ENCODE assay signal across 1 cellular context in the genomic region with DNA sequence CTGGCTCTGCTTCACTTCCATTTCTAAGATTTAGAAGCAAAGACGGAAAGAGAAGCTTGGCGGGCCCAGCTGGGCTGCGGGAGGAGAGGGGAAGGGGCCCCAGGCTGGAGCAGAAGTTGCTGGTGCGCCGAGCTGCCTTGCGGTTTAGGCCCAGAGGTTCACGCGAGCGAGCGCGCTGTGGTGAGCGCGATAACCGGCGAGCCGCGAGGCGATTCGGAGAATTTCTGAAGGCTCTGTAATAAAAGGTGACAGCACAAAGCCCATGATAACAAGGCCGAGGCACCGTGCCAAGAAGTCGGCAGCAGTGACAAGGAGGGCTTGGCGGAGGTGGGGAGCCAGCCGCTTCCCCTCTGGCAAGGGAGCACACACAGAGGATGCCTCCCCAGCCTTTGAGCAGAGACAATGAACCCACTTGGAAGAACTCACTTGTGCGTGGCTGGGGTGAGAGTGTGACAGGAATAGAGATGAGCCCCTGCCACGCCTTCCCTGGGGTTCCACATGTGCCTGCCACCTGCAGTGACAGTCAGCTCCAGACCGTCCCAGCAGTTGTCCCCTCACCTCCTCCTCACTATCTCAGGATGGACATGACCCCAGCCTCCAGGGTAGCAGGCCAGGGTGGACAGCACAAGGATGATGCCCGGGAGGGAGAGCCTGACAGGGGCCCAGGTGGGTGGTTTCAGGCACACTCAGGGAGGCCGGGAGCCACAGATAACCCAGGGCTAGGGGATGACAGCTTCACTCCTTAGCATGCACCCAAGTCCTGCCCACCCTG.
A peak's percentile ranks its signal among the peaks of the same experiment; 100 is the strongest.
TF ChIP-seq lines count a peak whose summit lies in the region.

No MANE protein-coding gene starts in this region.

TF ChIP-seq in K562, 482 proteins besides CTCF, POLR2A, EP300 and RAD21 (continued from another document and continues in another):
- TF ChIP-seq, protein P1, sequence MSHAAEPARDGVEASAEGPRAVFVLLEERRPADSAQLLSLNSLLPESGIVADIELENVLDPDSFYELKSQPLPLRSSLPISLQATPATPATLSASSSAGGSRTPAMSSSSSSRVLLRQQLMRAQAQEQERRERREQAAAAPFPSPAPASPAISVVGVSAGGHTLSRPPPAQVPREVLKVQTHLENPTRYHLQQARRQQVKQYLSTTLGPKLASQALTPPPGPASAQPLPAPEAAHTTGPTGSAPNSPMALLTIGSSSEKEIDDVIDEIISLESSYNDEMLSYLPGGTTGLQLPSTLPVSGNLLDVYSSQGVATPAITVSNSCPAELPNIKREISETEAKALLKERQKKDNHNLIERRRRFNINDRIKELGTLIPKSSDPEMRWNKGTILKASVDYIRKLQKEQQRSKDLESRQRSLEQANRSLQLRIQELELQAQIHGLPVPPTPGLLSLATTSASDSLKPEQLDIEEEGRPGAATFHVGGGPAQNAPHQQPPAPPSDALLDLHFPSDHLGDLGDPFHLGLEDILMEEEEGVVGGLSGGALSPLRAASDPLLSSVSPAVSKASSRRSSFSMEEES (CRISPR knock-in tag; IDR thresholded peaks at IDR 0.05): no peak
- TF ChIP-seq RNF2 (IDR thresholded peaks at IDR 0.05): peak; percentile 95
- peak; percentile 99 for TF ChIP-seq NFIC (IDR thresholded peaks at IDR 0.05)
- no peak for TF ChIP-seq ZNF668 (CRISPR knock-in tag; IDR thresholded peaks at IDR 0.05)
- TF ChIP-seq MYNN (IDR thresholded peaks at IDR 0.05): peak; percentile 83
- TF ChIP-seq MYNN (CRISPR knock-in tag; IDR thresholded peaks at IDR 0.05): no peak
- TF ChIP-seq NEUROD1 (IDR thresholded peaks at IDR 0.05; ENCODE audit: borderline replicate concordance, low read depth, low read length, partially characterized antibody): peak; percentile 70
- peak; percentile 56; the same call in 1 of the 2 replicates for TF ChIP-seq JUN (IDR thresholded peaks at IDR 0.05; ENCODE audit: borderline replicate concordance, low read depth, low read length)
- no peak for TF ChIP-seq JUN (CRISPR knock-in tag; IDR thresholded peaks at IDR 0.05; ENCODE audit: borderline replicate concordance)
- TF ChIP-seq NCOR1 (IDR thresholded peaks at IDR 0.05): peak; percentile 97
- TF ChIP-seq, protein P2, sequence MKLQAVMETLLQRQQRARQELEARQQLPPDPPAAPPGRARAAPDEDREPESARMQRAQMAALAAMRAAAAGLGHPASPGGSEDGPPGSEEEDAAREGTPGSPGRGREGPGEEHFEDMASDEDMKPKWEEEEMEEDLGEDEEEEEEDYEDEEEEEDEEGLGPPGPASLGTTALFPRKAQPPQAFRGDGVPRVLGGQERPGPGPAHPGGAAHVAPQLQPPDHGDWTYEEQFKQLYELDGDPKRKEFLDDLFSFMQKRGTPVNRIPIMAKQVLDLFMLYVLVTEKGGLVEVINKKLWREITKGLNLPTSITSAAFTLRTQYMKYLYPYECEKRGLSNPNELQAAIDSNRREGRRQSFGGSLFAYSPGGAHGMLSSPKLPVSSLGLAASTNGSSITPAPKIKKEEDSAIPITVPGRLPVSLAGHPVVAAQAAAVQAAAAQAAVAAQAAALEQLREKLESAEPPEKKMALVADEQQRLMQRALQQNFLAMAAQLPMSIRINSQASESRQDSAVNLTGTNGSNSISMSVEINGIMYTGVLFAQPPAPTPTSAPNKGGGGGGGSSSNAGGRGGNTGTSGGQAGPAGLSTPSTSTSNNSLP (IDR thresholded peaks at IDR 0.05; ENCODE audit: borderline replicate concordance, low read depth, low read length): peak; percentile 82; the same call in 1 of the 2 replicates
- peak; percentile 86 for TF ChIP-seq DACH1 (IDR thresholded peaks at IDR 0.05; ENCODE audit: partially characterized antibody)
- TF ChIP-seq ZNF431 (CRISPR knock-in tag; IDR thresholded peaks at IDR 0.05): no peak
- TF ChIP-seq, protein P3, sequence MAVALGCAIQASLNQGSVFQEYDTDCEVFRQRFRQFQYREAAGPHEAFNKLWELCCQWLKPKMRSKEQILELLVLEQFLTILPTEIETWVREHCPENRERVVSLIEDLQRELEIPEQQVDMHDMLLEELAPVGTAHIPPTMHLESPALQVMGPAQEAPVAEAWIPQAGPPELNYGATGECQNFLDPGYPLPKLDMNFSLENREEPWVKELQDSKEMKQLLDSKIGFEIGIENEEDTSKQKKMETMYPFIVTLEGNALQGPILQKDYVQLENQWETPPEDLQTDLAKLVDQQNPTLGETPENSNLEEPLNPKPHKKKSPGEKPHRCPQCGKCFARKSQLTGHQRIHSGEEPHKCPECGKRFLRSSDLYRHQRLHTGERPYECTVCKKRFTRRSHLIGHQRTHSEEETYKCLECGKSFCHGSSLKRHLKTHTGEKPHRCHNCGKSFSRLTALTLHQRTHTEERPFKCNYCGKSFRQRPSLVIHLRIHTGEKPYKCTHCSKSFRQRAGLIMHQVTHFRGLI (CRISPR knock-in tag; IDR thresholded peaks at IDR 0.05): peak; percentile 61; the same call in 1 of the 2 replicates
- TF ChIP-seq MTA3 (IDR thresholded peaks at IDR 0.05; ENCODE audit: borderline replicate concordance): peak; percentile 87
- TF ChIP-seq MCM2 (IDR thresholded peaks at IDR 0.05; ENCODE audit: low read depth): no peak
- TF ChIP-seq MTA1 (IDR thresholded peaks at IDR 0.05; ENCODE audit: borderline replicate concordance): no peak; the same call in 1 of the 2 replicates
- TF ChIP-seq, protein P4, sequence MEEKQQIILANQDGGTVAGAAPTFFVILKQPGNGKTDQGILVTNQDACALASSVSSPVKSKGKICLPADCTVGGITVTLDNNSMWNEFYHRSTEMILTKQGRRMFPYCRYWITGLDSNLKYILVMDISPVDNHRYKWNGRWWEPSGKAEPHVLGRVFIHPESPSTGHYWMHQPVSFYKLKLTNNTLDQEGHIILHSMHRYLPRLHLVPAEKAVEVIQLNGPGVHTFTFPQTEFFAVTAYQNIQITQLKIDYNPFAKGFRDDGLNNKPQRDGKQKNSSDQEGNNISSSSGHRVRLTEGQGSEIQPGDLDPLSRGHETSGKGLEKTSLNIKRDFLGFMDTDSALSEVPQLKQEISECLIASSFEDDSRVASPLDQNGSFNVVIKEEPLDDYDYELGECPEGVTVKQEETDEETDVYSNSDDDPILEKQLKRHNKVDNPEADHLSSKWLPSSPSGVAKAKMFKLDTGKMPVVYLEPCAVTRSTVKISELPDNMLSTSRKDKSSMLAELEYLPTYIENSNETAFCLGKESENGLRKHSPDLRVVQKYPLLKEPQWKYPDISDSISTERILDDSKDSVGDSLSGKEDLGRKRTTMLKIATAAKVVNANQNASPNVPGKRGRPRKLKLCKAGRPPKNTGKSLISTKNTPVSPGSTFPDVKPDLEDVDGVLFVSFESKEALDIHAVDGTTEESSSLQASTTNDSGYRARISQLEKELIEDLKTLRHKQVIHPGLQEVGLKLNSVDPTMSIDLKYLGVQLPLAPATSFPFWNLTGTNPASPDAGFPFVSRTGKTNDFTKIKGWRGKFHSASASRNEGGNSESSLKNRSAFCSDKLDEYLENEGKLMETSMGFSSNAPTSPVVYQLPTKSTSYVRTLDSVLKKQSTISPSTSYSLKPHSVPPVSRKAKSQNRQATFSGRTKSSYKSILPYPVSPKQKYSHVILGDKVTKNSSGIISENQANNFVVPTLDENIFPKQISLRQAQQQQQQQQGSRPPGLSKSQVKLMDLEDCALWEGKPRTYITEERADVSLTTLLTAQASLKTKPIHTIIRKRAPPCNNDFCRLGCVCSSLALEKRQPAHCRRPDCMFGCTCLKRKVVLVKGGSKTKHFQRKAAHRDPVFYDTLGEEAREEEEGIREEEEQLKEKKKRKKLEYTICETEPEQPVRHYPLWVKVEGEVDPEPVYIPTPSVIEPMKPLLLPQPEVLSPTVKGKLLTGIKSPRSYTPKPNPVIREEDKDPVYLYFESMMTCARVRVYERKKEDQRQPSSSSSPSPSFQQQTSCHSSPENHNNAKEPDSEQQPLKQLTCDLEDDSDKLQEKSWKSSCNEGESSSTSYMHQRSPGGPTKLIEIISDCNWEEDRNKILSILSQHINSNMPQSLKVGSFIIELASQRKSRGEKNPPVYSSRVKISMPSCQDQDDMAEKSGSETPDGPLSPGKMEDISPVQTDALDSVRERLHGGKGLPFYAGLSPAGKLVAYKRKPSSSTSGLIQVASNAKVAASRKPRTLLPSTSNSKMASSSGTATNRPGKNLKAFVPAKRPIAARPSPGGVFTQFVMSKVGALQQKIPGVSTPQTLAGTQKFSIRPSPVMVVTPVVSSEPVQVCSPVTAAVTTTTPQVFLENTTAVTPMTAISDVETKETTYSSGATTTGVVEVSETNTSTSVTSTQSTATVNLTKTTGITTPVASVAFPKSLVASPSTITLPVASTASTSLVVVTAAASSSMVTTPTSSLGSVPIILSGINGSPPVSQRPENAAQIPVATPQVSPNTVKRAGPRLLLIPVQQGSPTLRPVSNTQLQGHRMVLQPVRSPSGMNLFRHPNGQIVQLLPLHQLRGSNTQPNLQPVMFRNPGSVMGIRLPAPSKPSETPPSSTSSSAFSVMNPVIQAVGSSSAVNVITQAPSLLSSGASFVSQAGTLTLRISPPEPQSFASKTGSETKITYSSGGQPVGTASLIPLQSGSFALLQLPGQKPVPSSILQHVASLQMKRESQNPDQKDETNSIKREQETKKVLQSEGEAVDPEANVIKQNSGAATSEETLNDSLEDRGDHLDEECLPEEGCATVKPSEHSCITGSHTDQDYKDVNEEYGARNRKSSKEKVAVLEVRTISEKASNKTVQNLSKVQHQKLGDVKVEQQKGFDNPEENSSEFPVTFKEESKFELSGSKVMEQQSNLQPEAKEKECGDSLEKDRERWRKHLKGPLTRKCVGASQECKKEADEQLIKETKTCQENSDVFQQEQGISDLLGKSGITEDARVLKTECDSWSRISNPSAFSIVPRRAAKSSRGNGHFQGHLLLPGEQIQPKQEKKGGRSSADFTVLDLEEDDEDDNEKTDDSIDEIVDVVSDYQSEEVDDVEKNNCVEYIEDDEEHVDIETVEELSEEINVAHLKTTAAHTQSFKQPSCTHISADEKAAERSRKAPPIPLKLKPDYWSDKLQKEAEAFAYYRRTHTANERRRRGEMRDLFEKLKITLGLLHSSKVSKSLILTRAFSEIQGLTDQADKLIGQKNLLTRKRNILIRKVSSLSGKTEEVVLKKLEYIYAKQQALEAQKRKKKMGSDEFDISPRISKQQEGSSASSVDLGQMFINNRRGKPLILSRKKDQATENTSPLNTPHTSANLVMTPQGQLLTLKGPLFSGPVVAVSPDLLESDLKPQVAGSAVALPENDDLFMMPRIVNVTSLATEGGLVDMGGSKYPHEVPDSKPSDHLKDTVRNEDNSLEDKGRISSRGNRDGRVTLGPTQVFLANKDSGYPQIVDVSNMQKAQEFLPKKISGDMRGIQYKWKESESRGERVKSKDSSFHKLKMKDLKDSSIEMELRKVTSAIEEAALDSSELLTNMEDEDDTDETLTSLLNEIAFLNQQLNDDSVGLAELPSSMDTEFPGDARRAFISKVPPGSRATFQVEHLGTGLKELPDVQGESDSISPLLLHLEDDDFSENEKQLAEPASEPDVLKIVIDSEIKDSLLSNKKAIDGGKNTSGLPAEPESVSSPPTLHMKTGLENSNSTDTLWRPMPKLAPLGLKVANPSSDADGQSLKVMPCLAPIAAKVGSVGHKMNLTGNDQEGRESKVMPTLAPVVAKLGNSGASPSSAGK (IDR thresholded peaks at IDR 0.05): peak; percentile 88
- TF ChIP-seq POLR2AphosphoS5 (IDR thresholded peaks at IDR 0.05; ENCODE audit: control insufficient read depth, insufficient read depth, low read depth, low read length): peak; percentile 87
- TF ChIP-seq ESRRA (IDR thresholded peaks at IDR 0.05; ENCODE audit: borderline replicate concordance, low read depth): peak; percentile 99; the same call in 1 of the 2 replicates
- TF ChIP-seq CBX1 (IDR thresholded peaks at IDR 0.05; ENCODE audit: low read depth): no peak
- TF ChIP-seq KDM2B (CRISPR knock-in tag; IDR thresholded peaks at IDR 0.05): peak; percentile 84; the same call in 1 of the 2 replicates
- peak; percentile 98 for TF ChIP-seq SMAD4 (CRISPR knock-in tag; conservative IDR thresholded peaks at IDR 0.05)
- TF ChIP-seq MBD2 (IDR thresholded peaks at IDR 0.05; ENCODE audit: borderline replicate concordance, low read depth): peak; percentile 74
- TF ChIP-seq ZBTB1 (CRISPR knock-in tag; IDR thresholded peaks at IDR 0.05; ENCODE audit: borderline replicate concordance, low read depth): peak; percentile 87; the same call in 1 of the 2 replicates
- TF ChIP-seq ZNF12 (CRISPR knock-in tag; IDR thresholded peaks at IDR 0.05): no peak
- TF ChIP-seq FOXP1 (CRISPR knock-in tag; IDR thresholded peaks at IDR 0.05): no peak
- no peak for TF ChIP-seq POLR3G (IDR thresholded peaks at IDR 0.05; ENCODE audit: extremely low read depth, insufficient read length, insufficient replicate concordance)
- TF ChIP-seq XRCC5 (IDR thresholded peaks at IDR 0.05; ENCODE audit: low read depth, low read length): peak; percentile 45; the same call in 1 of the 2 replicates
- TF ChIP-seq, protein P5, sequence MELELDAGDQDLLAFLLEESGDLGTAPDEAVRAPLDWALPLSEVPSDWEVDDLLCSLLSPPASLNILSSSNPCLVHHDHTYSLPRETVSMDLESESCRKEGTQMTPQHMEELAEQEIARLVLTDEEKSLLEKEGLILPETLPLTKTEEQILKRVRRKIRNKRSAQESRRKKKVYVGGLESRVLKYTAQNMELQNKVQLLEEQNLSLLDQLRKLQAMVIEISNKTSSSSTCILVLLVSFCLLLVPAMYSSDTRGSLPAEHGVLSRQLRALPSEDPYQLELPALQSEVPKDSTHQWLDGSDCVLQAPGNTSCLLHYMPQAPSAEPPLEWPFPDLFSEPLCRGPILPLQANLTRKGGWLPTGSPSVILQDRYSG (tag; conservative IDR thresholded peaks at IDR 0.05; ENCODE audit: low read depth): peak; percentile 59; the same call in 1 of the 2 replicates
- TF ChIP-seq ZNF175 (CRISPR knock-in tag; IDR thresholded peaks at IDR 0.05; ENCODE audit: low read depth): peak; percentile 68; the same call in 1 of the 2 replicates
- TF ChIP-seq HDAC6 (IDR thresholded peaks at IDR 0.05; ENCODE audit: low read depth, low read length): no peak
- TF ChIP-seq CTBP1 (IDR thresholded peaks at IDR 0.05; ENCODE audit: borderline replicate concordance): peak; percentile 93
